11 cellular contexts compared by ENCODE assay signal in genomic region chr18:3688682-3689081, GRCh38.
A peak's percentile ranks its signal among the peaks of the same experiment; 100 is the strongest.
DNase-seq lines count a peak whose midpoint lies in the region; ATAC-seq, FAIRE-seq and TF ChIP-seq lines count a peak whose summit lies in the region.
"Had no signal": no experiment of that assay in that cellular context is flagged by ENCODE, and none has a peak within 500 bp of the region (broad histone marks: within the 10 kb centered on the region; RNA-seq: fewer than 3 reads in every experiment).

No MANE protein-coding gene starts in this region.

- H3K27me3 ChIP-seq in Caco-2 (replicated peaks; ENCODE audit: control insufficient read depth, insufficient read depth, low read length) (no peaks in the 10 kb centered on the region), bronchial epithelial cell (ENCODE audit: control insufficient read depth, insufficient read depth, low read length) (no peaks in the 10 kb centered on the region)

- H3K9me3 Mint-ChIP-seq in Caco-2 (ENCODE audit: unreplicated experiment): no peaks in the 10 kb centered on the region

- H3K4me1 ChIP-seq in Caco-2: peaks cover 22% of the 10 kb centered on the region

- ATAC-seq in HG03442 (IDR thresholded peaks at IDR 0.05; ENCODE audit: unreplicated experiment): no peak
- no peak for ATAC-seq in GM18907 (IDR thresholded peaks at IDR 0.05; ENCODE audit: unreplicated experiment)
- ATAC-seq: left ventricle myocardium superior had no signal

- no TSS peak for BruUV-seq in Caco-2 (replicated peaks; lab: Mats Ljungman, UMichigan)

- H3K9me3 ChIP-seq in Caco-2: peaks cover 5% of the 10 kb centered on the region; the same call in 1 of the 2 replicates

- no peak overlapping the region for H3K4me3 ChIP-seq in Caco-2 (ENCODE audit: low read depth, low read length)
- no peak overlapping the region for H3K4me3 ChIP-seq in bronchial epithelial cell (ENCODE audit: low read depth, low read length)

- no peaks in the 10 kb centered on the region for H3K27me3 Mint-ChIP-seq in Caco-2 (ENCODE audit: insufficient read depth, unreplicated experiment)

- H3K36me3 Mint-ChIP-seq in Caco-2 (ENCODE audit: insufficient read depth, unreplicated experiment): no peaks in the 10 kb centered on the region

- DNase-seq in Caco-2: peak; percentile 75 to 79
- peak; percentile 64 for DNase-seq in LHCN-M2 (ENCODE audit: low read depth)
- peak; percentile 55 for DNase-seq in bronchial epithelial cell (ENCODE audit: low read depth)
- peak; percentile 54 for DNase-seq in myocyte (ENCODE audit: low read depth)
- DNase-seq in mesenteric fat pad (ENCODE audit: low spot score): no peak
- no peak for DNase-seq in SHP77 (lab: John Stamatoyannopoulos, UW)
- DNase-seq: dermis blood vessel endothelial cell, DMS153, left ventricle myocardium superior had no signal

- no peak for FAIRE-seq in bronchial epithelial cell (lab: Jason Lieb, UNC)

- POLR2A ChIA-PET in Caco-2 (lab: Charles Lee): no interaction called here

- TF ChIP-seq CTCF in Caco-2 (IDR thresholded peaks at IDR 0.05; ENCODE audit: insufficient read depth in 1 of 2, low read depth in 1 of 2, low read length in 1 of 2, severe bottlenecking in 1 of 2, unreplicated experiment in 1 of 2) (no peak), bronchial epithelial cell (IDR thresholded peaks at IDR 0.05; ENCODE audit: insufficient read depth, low read length, severe bottlenecking) (no peak)

- H3K27ac Mint-ChIP-seq in Caco-2 (ENCODE audit: unreplicated experiment): peak overlapping the region; percentile 42

- H3K4me1 Mint-ChIP-seq in Caco-2 (ENCODE audit: low read depth, unreplicated experiment): peaks cover 6% of the 10 kb centered on the region

- intact Hi-C loops in Caco-2 (cut with micrococcal nuclease; ENCODE audit: unreplicated experiment): no loop called here

- CTCF ChIA-PET in Caco-2 (lab: Charles Lee): no interaction called here

- H3K36me3 ChIP-seq in Caco-2 (ENCODE audit: control insufficient read depth, insufficient read depth, low read length) (no peaks in the 10 kb centered on the region), bronchial epithelial cell (ENCODE audit: control insufficient read depth, insufficient read depth, low read length) (no peaks in the 10 kb centered on the region)

- H3K4me3 Mint-ChIP-seq in Caco-2 (ENCODE audit: unreplicated experiment): no peak overlapping the region

Comparison
In these comparisons a context has a peak if more than half of its experiments do, and no peak if none do; other contexts are left out.
1. DNase-seq: peak in Caco-2 (2 of 2), LHCN-M2 (single experiment), bronchial epithelial cell (single experiment) and myocyte (single experiment); none in mesenteric fat pad (single experiment) and SHP77 (0 of 2).